8 cellular contexts compared by ENCODE assay signal in the genomic region with DNA sequence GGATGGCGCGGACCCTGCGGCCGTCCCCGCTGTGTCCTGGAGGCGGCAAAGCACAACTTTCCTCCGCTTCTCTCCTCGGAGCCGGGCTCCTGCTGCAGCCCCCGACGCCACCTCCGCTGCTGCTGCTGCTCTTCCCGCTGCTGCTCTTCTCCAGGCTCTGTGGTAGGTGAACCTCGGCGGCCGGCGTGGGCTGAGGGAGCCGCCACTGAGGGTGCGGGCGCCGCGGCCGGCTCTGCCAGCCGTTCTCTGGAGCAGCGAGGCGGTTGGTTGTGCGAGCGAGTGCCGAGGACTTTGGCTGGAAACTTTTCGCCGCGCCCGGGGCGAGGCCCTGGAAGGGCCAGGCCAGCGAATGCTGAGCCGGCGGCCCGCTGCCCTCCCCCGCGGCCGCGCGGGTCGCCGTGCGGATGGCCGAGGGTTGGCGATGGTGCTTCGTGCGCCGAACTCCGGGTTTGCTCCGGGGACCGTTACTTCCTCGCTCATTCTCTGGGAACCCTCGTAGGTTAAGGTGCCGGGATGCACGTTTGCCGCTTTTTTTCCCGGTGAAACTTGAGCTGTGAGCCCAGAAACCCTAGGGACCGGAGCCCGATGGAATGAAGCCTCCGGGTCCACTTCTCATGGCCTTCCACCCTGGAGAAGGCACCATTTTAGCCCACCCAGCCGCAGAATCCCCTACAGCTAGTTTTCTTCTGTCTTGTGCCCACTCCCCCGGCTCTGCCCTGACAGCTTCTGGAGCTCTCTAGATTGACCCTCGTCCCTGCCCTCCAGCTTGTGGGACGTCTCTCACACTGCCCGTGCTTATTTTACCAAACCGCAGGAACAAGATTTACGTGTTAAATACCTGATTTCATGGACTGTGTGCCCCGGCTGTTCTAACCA. TPM values are rescaled to one million over a fixed set of nuclear protein-coding genes. Genes with fewer than 3 reads are reported as not detected.
A peak's percentile ranks its signal among the peaks of the same experiment; 100 is the strongest.
DNase-seq lines count a peak whose midpoint lies in the region; ATAC-seq and TF ChIP-seq lines count a peak whose summit lies in the region.

No MANE protein-coding gene starts in this region.

- BruUV-seq in MCF 10A (replicated peaks; lab: Mats Ljungman, UMichigan), result no TSS peak

- intact Hi-C loops in MCF 10A (cut with micrococcal nuclease), result loop anchor here (5.0 to 10.0 kb wide), 3 partner anchors 465 to 657 kb away; no protein-coding TSS in a partner anchor

- ATAC-seq in GM18511 (IDR thresholded peaks at IDR 0.05; ENCODE audit: unreplicated experiment) (peak; percentile 31), HG02798 (IDR thresholded peaks at IDR 0.05; ENCODE audit: poor library complexity, unreplicated experiment) (peak; percentile 30), HG03097 (IDR thresholded peaks at IDR 0.05; ENCODE audit: low FRiP score, unreplicated experiment) (no peak)

- no peaks in the 10 kb centered on the region for H3K9me3 Mint-ChIP-seq in MCF 10A (ENCODE audit: unreplicated experiment)

- POLR2A ChIA-PET in MCF 10A (lab: Yijun Ruan, JAX), result interaction anchor here (0.7 to 0.9 kb wide), 2 partner anchors 25 to 208 kb away, joined by 3 read pairs; no protein-coding TSS in a partner anchor

- DNase-seq in SJSA1 (ENCODE audit: low read depth in 1 of 2, low spot score in 2 of 2) (peak; percentile 40 to 54), MCF 10A (ENCODE audit: unreplicated experiment) (peak; percentile 39), D341Med (ENCODE audit: low spot score) (no peak)
- DNase-seq in stimulated activated CD4-positive, alpha-beta T cell treated with anti-CD3 and anti-CD28 coated beads, Interleukin-15, amount 100 ng/mL, for 24 hours, result peak; percentile 47

- peaks cover 11% of the 10 kb centered on the region for H3K4me1 ChIP-seq in SJSA1 (replicated peaks)

- no peak for TF ChIP-seq CTCF in MCF 10A (IDR thresholded peaks at IDR 0.05; ENCODE audit: unreplicated experiment)

- peaks cover 7% of the 10 kb centered on the region for H3K36me3 Mint-ChIP-seq in MCF 10A (ENCODE audit: insufficient read depth, unreplicated experiment)

- CTCF ChIA-PET in MCF 10A (lab: Yijun Ruan, JAX), result interaction anchor here (0.6 to 0.8 kb wide), 4 partner anchors 11 to 1776 kb away, joined by 3 to 6 read pairs (median 3); no protein-coding TSS in a partner anchor

- H3K27me3 ChIP-seq in SJSA1 (replicated peaks) (no peaks in the 10 kb centered on the region), layer of hippocampus (ENCODE audit: control insufficient read depth, insufficient read depth, low read length) (no peaks in the 10 kb centered on the region)

- H3K27ac Mint-ChIP-seq in MCF 10A (ENCODE audit: low read depth, unreplicated experiment), result peak overlapping the region; percentile 62

- no peaks in the 10 kb centered on the region for H3K27me3 Mint-ChIP-seq in MCF 10A (ENCODE audit: insufficient read depth, unreplicated experiment)

- peak overlapping the region; percentile 94 for H3K4me3 ChIP-seq in SJSA1

- H3K27ac ChIP-seq in SJSA1, result peak overlapping the region; percentile 84
- peak overlapping the region; percentile 50 for H3K27ac ChIP-seq in layer of hippocampus (ENCODE audit: low read depth, low read length)

- peaks cover 35% of the 10 kb centered on the region for H3K4me1 Mint-ChIP-seq in MCF 10A (ENCODE audit: insufficient read depth, unreplicated experiment)

- no peaks in the 10 kb centered on the region for H3K9me3 ChIP-seq in SJSA1 (replicated peaks)

- peaks cover 9% of the 10 kb centered on the region; the same call in 1 of the 2 replicates for H3K36me3 ChIP-seq in SJSA1

- H3K4me3 Mint-ChIP-seq in MCF 10A (ENCODE audit: unreplicated experiment), result peak overlapping the region; percentile 78

RNA-seq across cellular contexts. Expression of gene NECTIN3, which starts 0.6 kb away (rescaled TPM):
- total RNA-seq in SJSA1 (2014; rRNA removed; shearing (Covaris generic)), result 72.7 and 83.4 TPM in 2 replicates
- total RNA-seq in MCF 10A (2022), result 24.0 and 25.6 TPM in 2 replicates
